Comparison of ENCODE assay signal across 17 cellular contexts in the genomic region with DNA sequence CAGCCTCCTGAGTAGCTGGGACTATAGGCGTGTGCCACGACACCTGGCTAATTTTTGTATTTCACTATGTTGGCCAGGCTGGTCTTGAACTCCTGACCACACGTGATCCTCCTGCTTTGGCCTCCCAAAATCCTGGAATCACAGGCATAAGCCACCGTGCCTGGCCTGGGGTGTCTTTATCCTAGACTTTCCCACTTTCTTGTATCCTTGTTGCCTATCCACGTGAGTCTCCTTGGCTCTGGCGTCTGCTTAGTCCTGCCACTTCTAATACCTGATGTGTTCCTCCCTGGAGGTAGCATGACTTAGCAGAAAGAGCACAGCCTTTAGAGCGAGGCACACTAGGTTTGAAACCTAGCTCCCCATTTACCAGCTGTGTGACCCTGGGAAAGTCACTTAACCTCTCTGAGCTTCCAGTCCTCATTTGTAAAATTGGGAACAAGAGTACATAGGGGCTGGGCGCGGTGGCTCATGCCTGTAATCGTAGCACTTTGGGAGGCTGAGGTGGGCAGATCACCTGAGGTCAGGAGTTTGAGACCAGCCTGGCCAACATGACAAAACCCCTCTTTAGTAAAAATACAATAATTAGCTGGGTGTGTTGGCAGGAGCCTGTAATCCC.
A peak's percentile ranks its signal among the peaks of the same experiment; 100 is the strongest.
DNase-seq lines count a peak whose midpoint lies in the region; TF ChIP-seq lines count a peak whose summit lies in the region.
"Had no signal": no experiment of that assay in that cellular context is flagged by ENCODE, and none has a peak within 500 bp of the region (broad histone marks: within the 10 kb centered on the region; RNA-seq: fewer than 3 reads in every experiment).

No MANE protein-coding gene starts in this region.

- H3K27me3 ChIP-seq in skeletal muscle tissue (ENCODE audit: control insufficient read depth in 3 of 3, insufficient read depth in 3 of 3, low read length in 3 of 3) = no peaks in the 10 kb centered on the region

- H3K27ac ChIP-seq in skeletal muscle tissue (ENCODE audit: low read depth, low read length) (peak overlapping the region; percentile 87), substantia nigra (ENCODE audit: low read depth, low read length, poor library complexity, severe bottlenecking) (no peak overlapping the region)
- H3K27ac ChIP-seq: 22Rv1, A549, C4-2B, GM23248 had no signal

- peaks cover 56 to 66% (median 59%) of the 10 kb centered on the region in 3 donors for H3K4me1 ChIP-seq in skeletal muscle tissue (ENCODE audit: control insufficient read depth in 3 of 3, insufficient read depth in 3 of 3, low read length in 3 of 3)
- H3K4me1 ChIP-seq: A549 had no signal

- H3K4me3 Mint-ChIP-seq in activated CD4-positive, alpha-beta T cell treated with anti-CD3 and anti-CD28 coated beads, Interleukin-2, amount 10 ng/mL, durations not matched to agents 24 days and 14 days = no peak overlapping the region
- H3K4me3 Mint-ChIP-seq in osteocyte (ENCODE audit: unreplicated experiment) = no peak overlapping the region
- H3K4me3 Mint-ChIP-seq: CD4-positive, alpha-beta T cell had no signal

- H3K4me1 Mint-ChIP-seq in activated CD4-positive, alpha-beta T cell treated with anti-CD3 and anti-CD28 coated beads, Interleukin-2, amount 10 ng/mL, durations not matched to agents 24 days and 14 days = no peaks in the 10 kb centered on the region
- no peaks in the 10 kb centered on the region for H3K4me1 Mint-ChIP-seq in osteocyte (ENCODE audit: unreplicated experiment)

- H3K4me3 ChIP-seq in skeletal muscle tissue (ENCODE audit: low read length in 3 of 3) = peak overlapping the region; percentile 19 to 60 (median 48)
- H3K4me3 ChIP-seq: A549, GM23248 had no signal

- TF ChIP-seq CTCF in osteocyte (IDR thresholded peaks at IDR 0.05) = no peak

- no peaks in the 10 kb centered on the region for H3K9me3 Mint-ChIP-seq in activated CD4-positive, alpha-beta T cell treated with anti-CD3 and anti-CD28 coated beads, Interleukin-2, amount 10 ng/mL, durations not matched to agents 24 days and 14 days
- no peaks in the 10 kb centered on the region for H3K9me3 Mint-ChIP-seq in osteocyte (ENCODE audit: unreplicated experiment)
- H3K9me3 Mint-ChIP-seq: CD4-positive, alpha-beta T cell had no signal

- intact Hi-C loops in activated CD4-positive, alpha-beta T cell treated with anti-CD3 and anti-CD28 coated beads, Interleukin-2, amount 10 ng/mL, durations not matched to agents 24 days and 14 days (cut with micrococcal nuclease) = no loop called here

- H3K36me3 Mint-ChIP-seq in activated CD4-positive, alpha-beta T cell treated with anti-CD3 and anti-CD28 coated beads, Interleukin-2, amount 10 ng/mL, durations not matched to agents 24 days and 14 days (ENCODE audit: low read depth) = peaks cover 9% of the 10 kb centered on the region
- H3K36me3 Mint-ChIP-seq in osteocyte (ENCODE audit: unreplicated experiment) = peaks cover 10% of the 10 kb centered on the region

- peaks cover 37 to 55% (median 45%) of the 10 kb centered on the region in 3 donors for H3K36me3 ChIP-seq in skeletal muscle tissue (ENCODE audit: control insufficient read depth in 3 of 3, insufficient read depth in 3 of 3, low read length in 3 of 3)

- H3K27ac Mint-ChIP-seq in activated CD4-positive, alpha-beta T cell treated with anti-CD3 and anti-CD28 coated beads, Interleukin-2, amount 10 ng/mL, durations not matched to agents 24 days and 14 days = peak overlapping the region; percentile 37
- H3K27ac Mint-ChIP-seq in osteocyte (ENCODE audit: unreplicated experiment) = no peak overlapping the region
- H3K27ac Mint-ChIP-seq: CD4-positive, alpha-beta T cell had no signal

- no peaks in the 10 kb centered on the region for H3K27me3 Mint-ChIP-seq in activated CD4-positive, alpha-beta T cell treated with anti-CD3 and anti-CD28 coated beads, Interleukin-2, amount 10 ng/mL, durations not matched to agents 24 days and 14 days
- no peaks in the 10 kb centered on the region for H3K27me3 Mint-ChIP-seq in osteocyte (ENCODE audit: unreplicated experiment)
- H3K27me3 Mint-ChIP-seq: CD4-positive, alpha-beta T cell had no signal

- peak overlapping the region; percentile 2 to 70 (median 46) for H3K9ac ChIP-seq in skeletal muscle tissue (ENCODE audit: low read depth in 1 of 3, low read length in 3 of 3)
- H3K9ac ChIP-seq: GM23248 had no signal

- DNase-seq in activated CD4-positive, alpha-beta T cell treated with anti-CD3 and anti-CD28 coated beads, Interleukin-2, amount 10 ng/mL, durations not matched to agents 24 days and 14 days = peak; percentile 17
- DNase-seq in activated CD4-positive, alpha-beta T cell treated with anti-CD3 and anti-CD28 coated beads, Interleukin-2, amount 50 U/mL, for 4 hours = no peak
- peak; percentile 71 for DNase-seq in osteocyte (ENCODE audit: extremely low spot score, unreplicated experiment)
- no peak for DNase-seq in stimulated activated CD4-positive, alpha-beta T cell treated with anti-CD3 and anti-CD28 coated beads, Interleukin-2, amount 100 ng/mL, for 48 hours
- DNase-seq in EL = no peak
- no peak for DNase-seq in substantia nigra (lab: John Stamatoyannopoulos, UW)
- DNase-seq: AML-193; CD4-positive, alpha-beta T cell; DMS153; DMS79; GF-D8; GM23248; HCEC 1CT had no signal

- H3K9me3 ChIP-seq in skeletal muscle tissue (ENCODE audit: control insufficient read depth in 3 of 3, low read length in 3 of 3) = no peaks in the 10 kb centered on the region

Comparison
In these comparisons a context has a peak if more than half of its experiments do, and no peak if none do; other contexts are left out.
1. DNase-seq: peak in activated CD4-positive, alpha-beta T cell treated with anti-CD3 and anti-CD28 coated beads, Interleukin-2, amount 10 ng/mL, durations not matched to agents 24 days and 14 days (single experiment) and osteocyte (single experiment); none in activated CD4-positive, alpha-beta T cell treated with anti-CD3 and anti-CD28 coated beads, Interleukin-2, amount 50 U/mL, for 4 hours (0 of 2), stimulated activated CD4-positive, alpha-beta T cell treated with anti-CD3 and anti-CD28 coated beads, Interleukin-2, amount 100 ng/mL, for 48 hours (0 of 2), EL (single experiment) and substantia nigra (0 of 49).